ENCODE assay signal across 8 cellular contexts in the genomic region with DNA sequence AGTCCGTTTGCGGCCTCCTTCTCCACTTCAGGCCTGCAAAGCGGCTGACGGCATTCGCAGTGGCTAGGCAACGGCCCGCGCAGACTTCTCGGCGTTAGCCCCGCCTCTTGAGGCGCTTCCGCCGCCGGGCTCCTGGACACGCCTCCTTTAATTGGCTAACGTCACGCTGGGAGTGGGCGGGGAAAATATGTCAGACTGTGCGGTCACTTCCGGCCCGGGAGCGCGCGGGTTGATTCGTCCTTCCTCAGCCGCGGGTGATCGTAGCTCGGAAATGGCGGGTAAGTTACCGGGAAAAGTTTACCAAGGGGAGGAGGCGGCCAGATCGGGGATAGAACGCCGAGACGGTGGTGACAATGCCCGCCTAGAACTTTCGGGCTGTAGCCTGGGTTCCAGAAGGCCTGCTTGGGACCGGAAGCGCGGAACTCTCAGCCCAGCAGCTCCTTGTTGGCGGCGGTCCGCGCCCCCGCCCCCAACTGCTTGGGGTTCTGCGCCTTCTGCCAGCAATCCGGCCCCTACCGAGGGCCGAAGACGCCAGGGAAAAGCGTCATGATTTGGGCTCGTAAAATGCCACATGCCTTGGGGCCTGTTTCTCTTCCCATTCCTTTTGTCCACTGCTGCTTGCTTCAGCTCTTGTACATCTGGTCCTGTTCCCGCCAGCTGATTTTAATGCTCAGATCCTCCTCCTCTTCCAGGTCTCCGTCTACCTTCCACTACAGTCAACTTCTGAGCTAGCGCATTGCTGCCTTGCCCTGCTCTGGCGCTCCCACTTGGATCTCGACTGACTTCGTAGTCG. TPM values are rescaled to one million over a fixed set of nuclear protein-coding genes. Genes with fewer than 3 reads are reported as not detected.
DNase-seq lines count a peak whose midpoint lies in the region; ATAC-seq and TF ChIP-seq lines count a peak whose summit lies in the region.

A gene with protein sequence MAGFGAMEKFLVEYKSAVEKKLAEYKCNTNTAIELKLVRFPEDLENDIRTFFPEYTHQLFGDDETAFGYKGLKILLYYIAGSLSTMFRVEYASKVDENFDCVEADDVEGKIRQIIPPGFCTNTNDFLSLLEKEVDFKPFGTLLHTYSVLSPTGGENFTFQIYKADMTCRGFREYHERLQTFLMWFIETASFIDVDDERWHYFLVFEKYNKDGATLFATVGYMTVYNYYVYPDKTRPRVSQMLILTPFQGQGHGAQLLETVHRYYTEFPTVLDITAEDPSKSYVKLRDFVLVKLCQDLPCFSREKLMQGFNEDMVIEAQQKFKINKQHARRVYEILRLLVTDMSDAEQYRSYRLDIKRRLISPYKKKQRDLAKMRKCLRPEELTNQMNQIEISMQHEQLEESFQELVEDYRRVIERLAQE (plus strand): TSS at position 232 of the 793 bp plus-strand sequence. CDS start 40 bp downstream, at position 272.

- peaks cover 20% of the 10 kb centered on the region for H3K36me3 Mint-ChIP-seq in activated CD4-positive, alpha-beta T cell treated with anti-CD3 and anti-CD28 coated beads for 36 hours (ENCODE audit: low read depth)

- H3K36me3 ChIP-seq in kidney epithelial cell (ENCODE audit: control insufficient read depth, insufficient read depth, low read length), result no peaks in the 10 kb centered on the region

- H3K4me1 Mint-ChIP-seq in activated CD4-positive, alpha-beta T cell treated with anti-CD3 and anti-CD28 coated beads for 36 hours, result peaks cover 38% of the 10 kb centered on the region

- peak within 1 kb of the TSS; percentile 87 for H3K4me3 ChIP-seq in choroid plexus epithelial cell (ENCODE audit: low read depth, low read length)
- peak within 1 kb of the TSS; percentile 86 for H3K4me3 ChIP-seq in kidney epithelial cell (ENCODE audit: low read depth, low read length)

- H3K4me3 Mint-ChIP-seq in activated CD4-positive, alpha-beta T cell treated with anti-CD3 and anti-CD28 coated beads for 36 hours, result peak within 1 kb of the TSS; percentile 94

- no peaks in the 10 kb centered on the region for H3K9me3 Mint-ChIP-seq in activated CD4-positive, alpha-beta T cell treated with anti-CD3 and anti-CD28 coated beads for 36 hours (ENCODE audit: low read depth)

- no peak for TF ChIP-seq CTCF in choroid plexus epithelial cell (conservative IDR thresholded peaks at IDR 0.05; ENCODE audit: low read depth, low read length)
- no peak for TF ChIP-seq CTCF in kidney epithelial cell (IDR thresholded peaks at IDR 0.05; ENCODE audit: insufficient read depth, low read length, poor library complexity, severe bottlenecking)

- POLR2A ChIA-PET in activated CD4-positive, alpha-beta T cell treated with anti-CD3 and anti-CD28 coated beads for 36 hours (lab: Charles Lee), result interaction anchor here (0.6 to 1.3 kb wide), 5 partner anchors 28 to 708 kb away, joined by 3 to 9 read pairs (median 5); partner anchors contain the start of genes DYNC1I2 and SLC25A12

- H3K27ac Mint-ChIP-seq in activated CD4-positive, alpha-beta T cell treated with anti-CD3 and anti-CD28 coated beads for 36 hours, result peak within 1 kb of the TSS; percentile 98

- ATAC-seq in HG03442 (IDR thresholded peaks at IDR 0.05; ENCODE audit: unreplicated experiment), result peak; percentile 95
- peak; percentile 96 for ATAC-seq in activated CD4-positive, alpha-beta T cell treated with anti-CD3 and anti-CD28 coated beads for 36 hours

- DNase-seq in Ammon's horn (ENCODE audit: low spot score), result peak; percentile 98
- peak; percentile 88 for DNase-seq in GM19238 (ENCODE audit: insufficient read length, low spot score)
- peak; percentile 96 for DNase-seq in NCI-H524 (lab: John Stamatoyannopoulos, UW)
- peak; percentile 99 for DNase-seq in activated CD4-positive, alpha-beta T cell treated with anti-CD3 and anti-CD28 coated beads for 36 hours
- peak; percentile 99 for DNase-seq in choroid plexus epithelial cell (ENCODE audit: low read depth)
- DNase-seq in kidney epithelial cell (ENCODE audit: low read depth), result peak; percentile 82
- peak; percentile 97 for DNase-seq in stimulated activated CD4-positive, alpha-beta T cell treated with anti-CD3 and anti-CD28 coated beads, Interleukin-15, amount 100 ng/mL, for 48 hours (ENCODE audit: low read depth in 2 of 2)

- H3K27me3 ChIP-seq in kidney epithelial cell (ENCODE audit: control insufficient read depth, insufficient read depth, low read length), result no peaks in the 10 kb centered on the region

- CTCF ChIA-PET in activated CD4-positive, alpha-beta T cell treated with anti-CD3 and anti-CD28 coated beads for 36 hours (lab: Charles Lee), result interaction anchor here (0.6 to 1.7 kb wide), 9 partner anchors 9 to 691 kb away, joined by 3 to 5 read pairs (median 3); partner anchors contain the start of genes DLX2 and SLC25A12

- H3K27me3 Mint-ChIP-seq in activated CD4-positive, alpha-beta T cell treated with anti-CD3 and anti-CD28 coated beads for 36 hours, result no peaks in the 10 kb centered on the region

- intact Hi-C loops in activated CD4-positive, alpha-beta T cell treated with anti-CD3 and anti-CD28 coated beads for 36 hours (cut with DNase I, micrococcal nuclease), result loop anchor here (1.0 to 10.0 kb wide), 9 partner anchors 28 to 993 kb away; partner anchors contain the start of genes METAP1D (in 2 of the 2), SLC25A12 (in 2 of the 2), DCAF17 (in 1 of the 2) and DLX2 (in 1 of the 2)

RNA-seq across cellular contexts. Expression of the gene that starts here (rescaled TPM):
- 10 to 100 TPM; 88.5 to 92.6 TPM for total RNA-seq in activated CD4-positive, alpha-beta T cell treated with anti-CD3 and anti-CD28 coated beads for 36 hours
- 26.0 and 27.1 TPM in 2 replicates for total RNA-seq in kidney epithelial cell

Comparison
In these comparisons a context has a peak if more than half of its experiments do, and no peak if none do; other contexts are left out.
1. Peak in every context shown above with its lines: DNase-seq, ATAC-seq and H3K4me3 ChIP-seq.